ENCODE assay signal across 12 cellular contexts in genomic region chr2:39260087-39260486, GRCh38. TPM values are rescaled to one million over a fixed set of nuclear protein-coding genes. Genes with fewer than 3 reads are reported as not detected.
"Had no signal": no experiment of that assay in that cellular context is flagged by ENCODE, and none has a peak within 500 bp of the region (broad histone marks: within the 10 kb centered on the region; RNA-seq: fewer than 3 reads in every experiment).

No MANE protein-coding gene starts in this region.

- ATAC-seq: GM23338, HCT116 had no signal

- H3K4me2 ChIP-seq: GM23338 had no signal

- H3K4me3 ChIP-seq: GM23248, GM23338, HAP-1 had no signal

- H2AFZ ChIP-seq: GM23248, GM23338 had no signal

- H3K4me3 Mint-ChIP-seq: GM23338, H9, HFFc6 had no signal

- H3K27ac Mint-ChIP-seq: GM23338, H9, HFFc6 had no signal

- H3K9me3 Mint-ChIP-seq: GM23338, H9, HFFc6 had no signal

- FAIRE-seq: H1, H54 had no signal

- H3K4me1 Mint-ChIP-seq: H9 had no signal

- H3K9me3 ChIP-seq: HAP-1 had no signal

- H3K9ac ChIP-seq: GM23248 had no signal

- DNase-seq: GM23248, GOT3, H7, H9, HCEC 1CT, HFFc6 had no signal

- H3K27ac ChIP-seq: GM23248 had no signal

RNA-seq across cellular contexts. Expression of gene CDKL4, which starts 16.3 kb away (rescaled TPM):
- total RNA-seq: H1, H4, H7, H9 had no signal
- polyA plus RNA-seq: GM23248, GM23338, H1 had no signal
